ENCODE assay signal across 18 cellular contexts in the genomic region with DNA sequence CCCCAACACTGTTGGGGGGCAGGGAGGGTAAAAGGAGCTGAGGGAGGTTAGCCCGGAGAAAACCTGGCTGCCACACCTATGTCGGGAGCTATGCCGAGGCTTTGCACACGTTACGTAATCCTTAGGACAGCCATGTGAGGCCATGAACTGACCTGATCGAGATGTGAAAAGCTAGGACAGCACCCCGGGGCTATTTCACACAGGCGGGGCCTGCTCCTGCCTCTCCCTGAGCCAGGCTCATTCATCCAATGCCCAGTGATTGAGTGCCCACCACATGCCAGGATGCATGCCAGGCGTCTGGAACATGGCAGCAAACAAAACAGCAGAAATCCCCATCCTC. TPM values are rescaled to one million over a fixed set of nuclear protein-coding genes. Genes with fewer than 3 reads are reported as not detected.
DNase-seq lines count a peak whose midpoint lies in the region; ATAC-seq, FAIRE-seq and TF ChIP-seq lines count a peak whose summit lies in the region.
"Had no signal": no experiment of that assay in that cellular context is flagged by ENCODE, and none has a peak within 500 bp of the region (broad histone marks: within the 10 kb centered on the region; RNA-seq: fewer than 3 reads in every experiment).

No MANE protein-coding gene starts in this region.

- H3K27me3 ChIP-seq in body of pancreas (no peaks in the 10 kb centered on the region), rectal smooth muscle tissue (ENCODE audit: control insufficient read depth, insufficient read depth, low read length) (peaks cover 1% of the 10 kb centered on the region)
- H3K27me3 ChIP-seq: ovary had no signal

- H3K4me1 ChIP-seq in body of pancreas, result peaks cover 20% of the 10 kb centered on the region
- H3K4me1 ChIP-seq in rectal smooth muscle tissue (ENCODE audit: control insufficient read depth, insufficient read depth, low read length), result peaks cover 5% of the 10 kb centered on the region

- TF ChIP-seq CTCF in body of pancreas (IDR thresholded peaks at IDR 0.05), result no peak

- H3K9ac ChIP-seq in rectal smooth muscle tissue (ENCODE audit: low read length), result no peak overlapping the region
- H3K9ac ChIP-seq: GM23248, KMS-11 had no signal

- H3K9me3 ChIP-seq in body of pancreas, result no peaks in the 10 kb centered on the region
- H3K9me3 ChIP-seq: ovary, spleen had no signal

- H3K4me3 ChIP-seq in body of pancreas, result no peak overlapping the region
- H3K4me3 ChIP-seq in rectal smooth muscle tissue (ENCODE audit: low read length), result peak overlapping the region; percentile 34
- H3K4me3 ChIP-seq: GM23248, ovary, spleen had no signal

- DNase-seq in HuH-7.5 (ENCODE audit: low spot score), result peak; percentile 82
- DNase-seq in body of pancreas, result peak in 1 of 4 donors; percentile 39
- DNase-seq in left colon, result peak; percentile 54 to 67
- no peak for DNase-seq in T1000 (lab: John Stamatoyannopoulos, UW)
- DNase-seq in GM12892 (ENCODE audit: insufficient read length), result no peak
- DNase-seq in NCI-H345 (lab: John Stamatoyannopoulos, UW), result no peak
- DNase-seq: effector CD4-positive, alpha-beta T cell; GM23248; NCI-H1092 treated with DMSO at 0.1 percent for 48 hours; ovary; SHP77 treated with DMSO at 0.1 percent for 48 hours; spleen; T-helper 2 cell had no signal

- TF ChIP-seq POLR2A in body of pancreas (IDR thresholded peaks at IDR 0.05) (no peak), GM12892 (IDR thresholded peaks at IDR 0.05; ENCODE audit: low read depth, low read length) (no peak)

- H3K27ac ChIP-seq in body of pancreas (no peak overlapping the region), rectal smooth muscle tissue (ENCODE audit: low read depth, low read length) (no peak overlapping the region)
- H3K27ac ChIP-seq: GM23248, KMS-11, ovary, spleen had no signal

- H3K36me3 ChIP-seq in body of pancreas (replicated peaks in 1 of 2; ENCODE audit: insufficient read depth in 1 of 2, low read depth in 2 of 2) (no peaks in the 10 kb centered on the region), rectal smooth muscle tissue (ENCODE audit: control insufficient read depth, insufficient read depth, low read length) (no peaks in the 10 kb centered on the region)
- H3K36me3 ChIP-seq: ovary had no signal

- WGBS in body of pancreas, 2 donors, result 29 to 54% methylated on average over 9 of the region's 9 CpGs

- peak; percentile 68 for ATAC-seq in body of pancreas
- ATAC-seq in left colon, result peak; percentile 83
- ATAC-seq in GM18867 (IDR thresholded peaks at IDR 0.05; ENCODE audit: unreplicated experiment), result no peak
- ATAC-seq: activated T-helper 17 cell treated with anti-CD3 and anti-CD28 coated beads, Interleukin-2, amount 50 U/mL, for 72 hours had no signal

- intact Hi-C loops in body of pancreas (cut with DNase I), result no loop called here
- intact Hi-C loops in left colon (cut with DNase I, micrococcal nuclease), result no loop called here

- FAIRE-seq in GM12892 (lab: Jason Lieb, UNC), result no peak
- FAIRE-seq: islet of Langerhans had no signal

RNA-seq across cellular contexts. Expression of a gene that starts 30.2 kb away (rescaled TPM):
- 10 to 100 TPM; 20.8 to 23.7 TPM for total RNA-seq in body of pancreas
- total RNA-seq in left colon, result 10 to 100 TPM; 37.7 to 40.2 TPM
- polyA plus RNA-seq in GM12892 (2012; ENCODE audit: missing spikeins), result 8.7 TPM

RNA-seq across cellular contexts. Expression of a gene that starts 43.0 kb away (rescaled TPM):
- total RNA-seq in body of pancreas, result 10 to 100 TPM in 1 of 2 donors, 1 to 10 TPM in 1; 4.4 to 10.9 TPM
- 1 to 10 TPM; 1.7 to 6.0 TPM for total RNA-seq in left colon
- polyA plus RNA-seq in GM12892 (2012; ENCODE audit: missing spikeins), result 0.15 TPM

Comparison
In these comparisons a context has a peak if more than half of its experiments do, and no peak if none do; other contexts are left out.
1. DNase-seq: peak in HuH-7.5 (single experiment) and left colon (2 of 2); none in T1000 (single experiment), GM12892 (single experiment) and NCI-H345 (single experiment).